In genomic region chr3:167740961-167741587, GRCh38 we compare ENCODE assay signal across 8 cellular contexts. TPM values are rescaled to one million over a fixed set of nuclear protein-coding genes. Genes with fewer than 3 reads are reported as not detected.
DNase-seq lines count a peak whose midpoint lies in the region; ATAC-seq and TF ChIP-seq lines count a peak whose summit lies in the region.

No MANE protein-coding gene starts in this region.

- POLR2A ChIA-PET in CD8-positive, alpha-beta T cell (lab: Charles Lee): interaction anchor here (0.6 to 1.2 kb wide), 2 partner anchors 361 to 1884 kb away, joined by 3 read pairs; partner anchors contain the start of gene ZBBX

- intact Hi-C loops in CD8-positive, alpha-beta T cell (cut with DNase I, micrococcal nuclease): loop anchor here in 1 of 2 experiments (5.0 kb wide), 1 partner anchor 359 kb away; the partner anchor contains the start of gene ZBBX

- H3K4me1 ChIP-seq in CD8-positive, alpha-beta T cell (ENCODE audit: insufficient read depth, low read length): peaks cover 8% of the 10 kb centered on the region

- no peak overlapping the region for H3K27ac Mint-ChIP-seq in CD8-positive, alpha-beta T cell
- H3K27ac Mint-ChIP-seq in activated T-cell treated with anti-CD3 and anti-CD28 coated beads, Interleukin-2, amount 50 U/mL, for 72 hours: no peak overlapping the region
- H3K27ac Mint-ChIP-seq in stimulated activated naive B cell treated with anti-CD40 and anti-IgM and Interleukin-4, amounts not matched to agents 10 μg/mL and 1 μg/mL and 100 μg/mL, for 72 hours: no peak overlapping the region

- TF ChIP-seq CTCF in CD8-positive, alpha-beta T cell (IDR thresholded peaks at IDR 0.05): peak; percentile 42
- TF ChIP-seq CTCF in NB4 (IDR thresholded peaks at IDR 0.05; ENCODE audit: low read depth, low read length): peak; percentile 66

- peak; percentile 86 for ATAC-seq in CD8-positive, alpha-beta T cell
- peak; percentile 98 for ATAC-seq in GM18511 (IDR thresholded peaks at IDR 0.05; ENCODE audit: unreplicated experiment)
- ATAC-seq in HG02840 (IDR thresholded peaks at IDR 0.05; ENCODE audit: low FRiP score, unreplicated experiment): peak; percentile 92
- peak; percentile 73 to 88 for ATAC-seq in activated T-cell treated with anti-CD3 and anti-CD28 coated beads, Interleukin-2, amount 50 U/mL, for 72 hours (replicated peaks in 1 of 2)
- ATAC-seq in stimulated activated naive B cell treated with anti-CD40 and anti-IgM and Interleukin-4, amounts not matched to agents 10 μg/mL and 1 μg/mL and 100 μg/mL, for 72 hours (replicated peaks): peak; percentile 93 to 94

- H3K4me3 Mint-ChIP-seq in CD8-positive, alpha-beta T cell: no peak overlapping the region
- H3K4me3 Mint-ChIP-seq in activated T-cell treated with anti-CD3 and anti-CD28 coated beads, Interleukin-2, amount 50 U/mL, for 72 hours: no peak overlapping the region
- H3K4me3 Mint-ChIP-seq in stimulated activated naive B cell treated with anti-CD40 and anti-IgM and Interleukin-4, amounts not matched to agents 10 μg/mL and 1 μg/mL and 100 μg/mL, for 72 hours: no peak overlapping the region

- CTCF ChIA-PET in CD8-positive, alpha-beta T cell (lab: Charles Lee): interaction anchor here (0.7 to 1.9 kb wide), 5 partner anchors 14 to 361 kb away, joined by 3 to 5 read pairs (median 4); partner anchors contain the start of gene ZBBX

- peak in 5 of 7 experiments; percentile 12 to 50 (median 36) for DNase-seq in CD8-positive, alpha-beta T cell
- peak; percentile 54 for DNase-seq in NB4 (ENCODE audit: low read depth)
- DNase-seq in activated T-cell treated with anti-CD3 and anti-CD28 coated beads, Interleukin-2, amount 50 U/mL, for 72 hours: peak; percentile 25 to 27
- DNase-seq in hippocampal formation (lab: John Stamatoyannopoulos, UW): peak; percentile 60 to 76
- peak; percentile 13 for DNase-seq in stimulated activated naive B cell treated with anti-CD40 and anti-IgM and Interleukin-4, amounts not matched to agents 10 μg/mL and 1 μg/mL and 100 μg/mL, for 72 hours
- no peak for DNase-seq in NK-92 treated with Interleukin-12 subunit alpha and Interleukin-12 subunit beta, amount 100 ng/mL, for 24 hours (lab: John Stamatoyannopoulos, UW)

- no peaks in the 10 kb centered on the region for H3K9me3 Mint-ChIP-seq in CD8-positive, alpha-beta T cell
- no peaks in the 10 kb centered on the region for H3K9me3 Mint-ChIP-seq in activated T-cell treated with anti-CD3 and anti-CD28 coated beads, Interleukin-2, amount 50 U/mL, for 72 hours
- no peaks in the 10 kb centered on the region for H3K9me3 Mint-ChIP-seq in stimulated activated naive B cell treated with anti-CD40 and anti-IgM and Interleukin-4, amounts not matched to agents 10 μg/mL and 1 μg/mL and 100 μg/mL, for 72 hours

- H3K36me3 ChIP-seq in CD8-positive, alpha-beta T cell (ENCODE audit: insufficient read depth, low read length): no peaks in the 10 kb centered on the region

- peaks cover 18% of the 10 kb centered on the region for H3K4me1 Mint-ChIP-seq in CD8-positive, alpha-beta T cell (ENCODE audit: low read depth)
- H3K4me1 Mint-ChIP-seq in activated T-cell treated with anti-CD3 and anti-CD28 coated beads, Interleukin-2, amount 50 U/mL, for 72 hours (ENCODE audit: low read depth): peaks cover 32% of the 10 kb centered on the region
- peaks cover 12 to 28% of the 10 kb centered on the region in 2 donors for H3K4me1 Mint-ChIP-seq in stimulated activated naive B cell treated with anti-CD40 and anti-IgM and Interleukin-4, amounts not matched to agents 10 μg/mL and 1 μg/mL and 100 μg/mL, for 72 hours

- H3K27me3 Mint-ChIP-seq in CD8-positive, alpha-beta T cell (ENCODE audit: low read depth): no peaks in the 10 kb centered on the region
- no peaks in the 10 kb centered on the region for H3K27me3 Mint-ChIP-seq in activated T-cell treated with anti-CD3 and anti-CD28 coated beads, Interleukin-2, amount 50 U/mL, for 72 hours (ENCODE audit: low read depth)
- H3K27me3 Mint-ChIP-seq in stimulated activated naive B cell treated with anti-CD40 and anti-IgM and Interleukin-4, amounts not matched to agents 10 μg/mL and 1 μg/mL and 100 μg/mL, for 72 hours: no peaks in the 10 kb centered on the region

- no peaks in the 10 kb centered on the region for H3K36me3 Mint-ChIP-seq in CD8-positive, alpha-beta T cell
- H3K36me3 Mint-ChIP-seq in activated T-cell treated with anti-CD3 and anti-CD28 coated beads, Interleukin-2, amount 50 U/mL, for 72 hours (ENCODE audit: insufficient read depth in 2 of 2): no peaks in the 10 kb centered on the region
- no peaks in the 10 kb centered on the region for H3K36me3 Mint-ChIP-seq in stimulated activated naive B cell treated with anti-CD40 and anti-IgM and Interleukin-4, amounts not matched to agents 10 μg/mL and 1 μg/mL and 100 μg/mL, for 72 hours

- TF ChIP-seq POLR2A in NB4 (IDR thresholded peaks at IDR 0.05; ENCODE audit: extremely low read depth, insufficient read length): no peak

- H3K27me3 ChIP-seq in CD8-positive, alpha-beta T cell (ENCODE audit: insufficient read depth, low read length): no peaks in the 10 kb centered on the region

- no peaks in the 10 kb centered on the region for H3K9me3 ChIP-seq in CD8-positive, alpha-beta T cell (ENCODE audit: low read length)

- no peak overlapping the region for H3K4me3 ChIP-seq in CD8-positive, alpha-beta T cell (ENCODE audit: low read depth, low read length)
- no peak overlapping the region for H3K4me3 ChIP-seq in NB4 (ENCODE audit: low read depth, low read length)

- no peak overlapping the region for H3K27ac ChIP-seq in CD8-positive, alpha-beta T cell (ENCODE audit: low read depth, low read length)

RNA-seq across cellular contexts. Expression of gene SERPINI1, which starts 5.6 kb away (rescaled TPM):
- under 1 TPM; 0.16 to 0.25 TPM for total RNA-seq in CD8-positive, alpha-beta T cell
- 1 to 10 TPM; 3.7 to 3.9 TPM for total RNA-seq in activated T-cell treated with anti-CD3 and anti-CD28 coated beads, Interleukin-2, amount 50 U/mL, for 72 hours

RNA-seq across cellular contexts. Expression of gene PDCD10, which starts 6.4 kb away (rescaled TPM):
- total RNA-seq in CD8-positive, alpha-beta T cell: 10 to 100 TPM; 24.7 to 27.6 TPM
- total RNA-seq in activated T-cell treated with anti-CD3 and anti-CD28 coated beads, Interleukin-2, amount 50 U/mL, for 72 hours: 10 to 100 TPM; 46.8 to 63.3 TPM
